17 cellular contexts compared by ENCODE assay signal in genomic region chr10:64261092-64261491, GRCh38.
DNase-seq lines count a peak whose midpoint lies in the region; ATAC-seq, FAIRE-seq and TF ChIP-seq lines count a peak whose summit lies in the region.
"Had no signal": no experiment of that assay in that cellular context is flagged by ENCODE, and none has a peak within 500 bp of the region (broad histone marks: within the 10 kb centered on the region; RNA-seq: fewer than 3 reads in every experiment).

No MANE protein-coding gene starts in this region.

- TF ChIP-seq POLR2A in breast epithelium (IDR thresholded peaks at IDR 0.05) (no peak), vagina (IDR thresholded peaks at IDR 0.05) (no peak), heart left ventricle (IDR thresholded peaks at IDR 0.05) (no peak)

- H3K4me1 ChIP-seq in breast epithelium (no peaks in the 10 kb centered on the region), vagina (no peaks in the 10 kb centered on the region), heart left ventricle (no peaks in the 10 kb centered on the region)
- H3K4me1 ChIP-seq: Caco-2, psoas muscle had no signal

- no peaks in the 10 kb centered on the region for H3K27me3 ChIP-seq in H7 (ENCODE audit: control insufficient read depth, insufficient read depth, low read length)
- no peaks in the 10 kb centered on the region for H3K27me3 ChIP-seq in breast epithelium
- H3K27me3 ChIP-seq in vagina, result no peaks in the 10 kb centered on the region
- no peaks in the 10 kb centered on the region for H3K27me3 ChIP-seq in heart left ventricle

- TF ChIP-seq CTCF in breast epithelium (IDR thresholded peaks at IDR 0.05), result no peak
- TF ChIP-seq CTCF in vagina (IDR thresholded peaks at IDR 0.05), result no peak
- TF ChIP-seq CTCF in heart left ventricle (IDR thresholded peaks at IDR 0.05), result no peak

- no peaks in the 10 kb centered on the region for H3K9me3 ChIP-seq in breast epithelium
- H3K9me3 ChIP-seq in vagina, result no peaks in the 10 kb centered on the region
- H3K9me3 ChIP-seq in heart left ventricle, result no peaks in the 10 kb centered on the region
- H3K9me3 ChIP-seq: Caco-2, psoas muscle had no signal

- peak; percentile 9 for FAIRE-seq in GM18507 (lab: Jason Lieb, UNC)

- H3K4me3 ChIP-seq in H7 (ENCODE audit: insufficient read depth, low read depth, low read length) (no peak overlapping the region), breast epithelium (no peak overlapping the region), vagina (no peak overlapping the region), heart left ventricle (no peak overlapping the region)
- H3K4me3 ChIP-seq: psoas muscle had no signal

- no peak for DNase-seq in GM18507 (ENCODE audit: extremely low spot score, insufficient read length, low read depth)
- no peak for DNase-seq in H7
- no peak for DNase-seq in breast epithelium (ENCODE audit: low spot score in 2 of 2)
- DNase-seq in vagina (ENCODE audit: extremely low spot score in 2 of 2), result no peak
- no peak for DNase-seq in heart left ventricle
- DNase-seq: activated CD4-positive, alpha-beta T cell treated with anti-CD3 and anti-CD28 coated beads for 4 hours; activated T-cell treated with anti-CD3 and anti-CD28 coated beads, Interleukin-2, amount 50 U/mL, for 1 hour; Caco-2; GOT3; left colon; NCI-H774; psoas muscle; T-helper 17 cell; trophoblast cell had no signal

- H3K36me3 ChIP-seq in H7 (replicated peaks; ENCODE audit: control insufficient read depth, insufficient read depth, low read length) (no peaks in the 10 kb centered on the region), breast epithelium (no peaks in the 10 kb centered on the region), vagina (no peaks in the 10 kb centered on the region), heart left ventricle (no peaks in the 10 kb centered on the region)

- ATAC-seq in GM19463 (IDR thresholded peaks at IDR 0.05; ENCODE audit: unreplicated experiment) (peak; percentile 90), HG02852 (IDR thresholded peaks at IDR 0.05; ENCODE audit: unreplicated experiment) (peak; percentile 85), HG03469 (IDR thresholded peaks at IDR 0.05; ENCODE audit: unreplicated experiment) (peak; percentile 70), heart left ventricle (no peak)
- ATAC-seq: left colon, psoas muscle, T-helper 17 cell had no signal

- intact Hi-C loops in breast epithelium (cut with DNase I; ENCODE audit: low total_unique reads), result no loop called here
- intact Hi-C loops in vagina (cut with DNase I), result no loop called here
- intact Hi-C loops in heart left ventricle (cut with DNase I), result no loop called here

- no peak overlapping the region for H3K27ac ChIP-seq in breast epithelium
- H3K27ac ChIP-seq in vagina, result no peak overlapping the region
- H3K27ac ChIP-seq in heart left ventricle, result no peak overlapping the region
- H3K27ac ChIP-seq: psoas muscle had no signal

Comparison
In these comparisons a context has a peak if more than half of its experiments do, and no peak if none do; other contexts are left out.
1. ATAC-seq: peak in GM19463 (single experiment), HG02852 (single experiment) and HG03469 (single experiment); none in heart left ventricle (0 of 4).